Comparison of ENCODE assay signal across 18 cellular contexts in the genomic region with DNA sequence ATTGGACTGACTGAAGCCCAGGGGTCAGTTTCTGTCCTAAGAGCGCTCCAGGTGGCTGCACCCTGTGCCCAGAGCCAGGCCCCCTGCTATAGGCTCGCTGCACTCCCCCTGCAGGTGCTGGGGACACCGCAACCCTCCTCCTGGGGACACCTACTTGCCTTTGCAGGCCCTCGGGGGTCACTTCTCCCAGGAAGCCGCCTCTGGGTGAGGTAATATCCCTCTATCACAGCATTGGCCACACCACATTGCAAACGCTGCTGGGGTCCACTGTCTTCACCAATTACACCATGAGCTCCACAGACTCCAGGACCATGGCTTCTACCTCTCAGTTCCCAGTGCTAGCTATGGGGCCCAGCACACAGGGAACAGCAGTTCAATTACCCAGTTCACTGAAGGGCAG. TPM values are rescaled to one million over a fixed set of nuclear protein-coding genes. Genes with fewer than 3 reads are reported as not detected.
DNase-seq lines count a peak whose midpoint lies in the region; ATAC-seq and TF ChIP-seq lines count a peak whose summit lies in the region.
"Had no signal": no experiment of that assay in that cellular context is flagged by ENCODE, and none has a peak within 500 bp of the region (broad histone marks: within the 10 kb centered on the region; RNA-seq: fewer than 3 reads in every experiment).

No MANE protein-coding gene starts in this region.

- intact Hi-C loops in natural killer cell (cut with micrococcal nuclease), result no loop called here

- peak overlapping the region in 1 of 2 donors; percentile 48 for H3K27ac Mint-ChIP-seq in natural killer cell
- peak overlapping the region in 1 of 2 donors; percentile 2 for H3K27ac Mint-ChIP-seq in natural killer cell treated with Interleukin-12 subunit alpha and Interleukin-12 subunit beta and Interleukin-15 and Interleukin-18, amount 100 ng/mL, for 72 hours
- peak overlapping the region; percentile 75 to 77 for H3K27ac Mint-ChIP-seq in T-cell

- H3K4me1 Mint-ChIP-seq in natural killer cell (peaks cover 8 to 29% of the 10 kb centered on the region in 2 donors), T-cell (peaks cover 34 to 57% (median 46%) of the 10 kb centered on the region in 3 donors)
- peaks cover 0 to 12% of the 10 kb centered on the region in 2 donors for H3K4me1 Mint-ChIP-seq in natural killer cell treated with Interleukin-12 subunit alpha and Interleukin-12 subunit beta and Interleukin-15 and Interleukin-18, amount 100 ng/mL, for 72 hours (ENCODE audit: low read depth in 2 of 2)

- TF ChIP-seq POLR2A in erythroblast (IDR thresholded peaks at IDR 0.05; ENCODE audit: low read length), result no peak

- H3K9me3 Mint-ChIP-seq in natural killer cell, result no peaks in the 10 kb centered on the region
- no peaks in the 10 kb centered on the region for H3K9me3 Mint-ChIP-seq in natural killer cell treated with Interleukin-12 subunit alpha and Interleukin-12 subunit beta and Interleukin-15 and Interleukin-18, amount 100 ng/mL, for 72 hours
- H3K9me3 Mint-ChIP-seq in T-cell, result no peaks in the 10 kb centered on the region
- H3K9me3 Mint-ChIP-seq: T-helper 1 cell treated with Interleukin-12 subunit alpha and Interleukin-12 subunit beta and Interleukin-4 antibody, amounts not matched to agents 30 μg/mL and 1 μg/mL, for 36 hours had no signal

- POLR2A ChIA-PET in T-cell (lab: Charles Lee), result no interaction called here

- no peak overlapping the region for H3K4me3 ChIP-seq in coronary artery
- H3K4me3 ChIP-seq: SJCRH30, thoracic aorta had no signal

- DNase-seq in natural killer cell, result no peak
- DNase-seq in natural killer cell treated with Interleukin-12 subunit alpha and Interleukin-12 subunit beta and Interleukin-15 and Interleukin-18, amount 100 ng/mL, for 72 hours (ENCODE audit: low spot score), result no peak
- no peak for DNase-seq in T-cell
- DNase-seq in coronary artery (ENCODE audit: low spot score), result peak; percentile 72
- no peak for DNase-seq in mucosa of gallbladder (ENCODE audit: low spot score)
- DNase-seq in GM10266 (ENCODE audit: extremely low spot score), result no peak
- DNase-seq in stimulated activated CD4-positive, alpha-beta T cell treated with anti-CD3 and anti-CD28 coated beads, Interleukin-2, amount 100 ng/mL, for 48 hours, result no peak
- no peak for DNase-seq in erythroblast (lab: John Stamatoyannopoulos, UW)
- DNase-seq: activated effector memory CD4-positive, alpha-beta T cell treated with Interleukin-2 at 50 U/mL for 16 hours; KBM-7; MV-4-11; NCI-H187 treated with DMSO at 0.1 percent for 48 hours; NCI-H2227 treated with DMSO at 0.1 percent for 48 hours; NCI-H82; SJCRH30 had no signal

- H3K27me3 Mint-ChIP-seq in natural killer cell (ENCODE audit: low read depth in 2 of 2) (no peaks in the 10 kb centered on the region), T-cell (no peaks in the 10 kb centered on the region)
- H3K27me3 Mint-ChIP-seq in natural killer cell treated with Interleukin-12 subunit alpha and Interleukin-12 subunit beta and Interleukin-15 and Interleukin-18, amount 100 ng/mL, for 72 hours, result no peaks in the 10 kb centered on the region

- H3K4me3 Mint-ChIP-seq in natural killer cell, result peak overlapping the region; percentile 4
- H3K4me3 Mint-ChIP-seq in natural killer cell treated with Interleukin-12 subunit alpha and Interleukin-12 subunit beta and Interleukin-15 and Interleukin-18, amount 100 ng/mL, for 72 hours, result no peak overlapping the region
- H3K4me3 Mint-ChIP-seq in T-cell, result peak overlapping the region in 1 of 3 donors; percentile 14
- H3K4me3 Mint-ChIP-seq: T-helper 1 cell treated with Interleukin-12 subunit alpha and Interleukin-12 subunit beta and Interleukin-4 antibody, amounts not matched to agents 30 μg/mL and 1 μg/mL, for 36 hours had no signal

- peak overlapping the region in 1 of 2 donors; percentile 43 for H3K27ac ChIP-seq in coronary artery
- H3K27ac ChIP-seq: SJCRH30, thoracic aorta had no signal

- ATAC-seq in natural killer cell, result no peak
- no peak for ATAC-seq in natural killer cell treated with Interleukin-12 subunit alpha and Interleukin-12 subunit beta and Interleukin-15 and Interleukin-18, amount 100 ng/mL, for 72 hours
- no peak for ATAC-seq in T-cell (replicated peaks in 1 of 4)
- ATAC-seq: left lobe of liver had no signal

- H3K36me3 Mint-ChIP-seq in natural killer cell (peaks cover 32% of the 10 kb centered on the region), T-cell (peaks cover 85% of the 10 kb centered on the region)
- peaks cover 34% of the 10 kb centered on the region for H3K36me3 Mint-ChIP-seq in natural killer cell treated with Interleukin-12 subunit alpha and Interleukin-12 subunit beta and Interleukin-15 and Interleukin-18, amount 100 ng/mL, for 72 hours

- CTCF ChIA-PET in T-cell (lab: Charles Lee), result no interaction called here

- no peak for TF ChIP-seq CTCF in natural killer cell (IDR thresholded peaks at IDR 0.05)
- TF ChIP-seq CTCF in coronary artery (IDR thresholded peaks at IDR 0.05), result no peak
- no peak for TF ChIP-seq CTCF in GM10266 (IDR thresholded peaks at IDR 0.05; ENCODE audit: control insufficient read depth, insufficient read depth, low read depth, missing control alignments)

RNA-seq across cellular contexts. Expression of gene USP36, which starts 14.9 kb away (rescaled TPM):
- total RNA-seq in natural killer cell (100 to 1,000 TPM; 241 to 304 (median 270) TPM), T-cell (100 to 1,000 TPM; 132 to 487 (median 143) TPM), mucosa of gallbladder (41.8 TPM)
- 100 to 1,000 TPM in 1 of 2 donors, 10 to 100 TPM in 1; 75.2 to 154 TPM for total RNA-seq in natural killer cell treated with Interleukin-12 subunit alpha and Interleukin-12 subunit beta and Interleukin-15 and Interleukin-18, amount 100 ng/mL, for 72 hours

RNA-seq across cellular contexts. Expression of gene CYTH1, which starts 43.6 kb away (rescaled TPM):
- total RNA-seq in natural killer cell (100 to 1,000 TPM; 437 to 514 (median 457) TPM), T-cell (100 to 1,000 TPM; 357 to 509 (median 372) TPM), mucosa of gallbladder (51.1 TPM)
- total RNA-seq in natural killer cell treated with Interleukin-12 subunit alpha and Interleukin-12 subunit beta and Interleukin-15 and Interleukin-18, amount 100 ng/mL, for 72 hours, result 100 to 1,000 TPM; 111 to 149 TPM
